In genomic region chr17:66379539-66379938, GRCh38 we compare ENCODE assay signal across 35 cellular contexts.
"Had no signal": no experiment of that assay in that cellular context is flagged by ENCODE, and none has a peak within 500 bp of the region (broad histone marks: within the 10 kb centered on the region; RNA-seq: fewer than 3 reads in every experiment).

No MANE protein-coding gene starts in this region.

- H3K27ac Mint-ChIP-seq: activated CD4-positive, alpha-beta memory T cell treated with anti-CD3 and anti-CD28 coated beads, Interleukin-2, amount 10 ng/mL, durations not matched to agents 7 days and 5 days; activated CD4-positive, alpha-beta T cell treated with anti-CD3 and anti-CD28 coated beads, Interleukin-2, amount 10 ng/mL, durations not matched to agents 7 days and 5 days; activated naive CD8-positive, alpha-beta T cell treated with anti-CD3 and anti-CD28 coated beads for 36 hours; brain; stimulated activated memory B cell treated with anti-CD40 and anti-IgM and Interleukin-4, amounts not matched to agents 10 μg/mL and 1 μg/mL and 100 μg/mL, for 72 hours had no signal

- DNase-seq: activated CD4-positive, alpha-beta memory T cell treated with anti-CD3 and anti-CD28 coated beads, Interleukin-2, amount 10 ng/mL, durations not matched to agents 7 days and 5 days; activated CD4-positive, alpha-beta T cell treated with anti-CD3 and anti-CD28 coated beads, Interleukin-2, amount 10 ng/mL, durations not matched to agents 7 days and 5 days; activated CD8-positive, alpha-beta memory T cell treated with anti-CD3 and anti-CD28 coated beads, Interleukin-2, amount 50 U/mL, for 48 hours; activated naive CD4-positive, alpha-beta T cell treated with Interleukin-2 at 50 U/mL for 16 hours; activated naive CD8-positive, alpha-beta T cell treated with anti-CD3 and anti-CD28 coated beads for 36 hours; activated T-cell treated with anti-CD3 and anti-CD28 coated beads, Interleukin-2, amount 50 U/mL, for 4 hours; adrenal gland; cortex of kidney; glutamatergic neuron; left cardiac atrium; left ventricle myocardium superior; mucosa of descending colon; pancreas; retina; stimulated activated CD4-positive, alpha-beta T cell treated with anti-CD3 and anti-CD28 coated beads, Interleukin-1b, Interleukin-23, amount 100 ng/mL, for 48 hours; stimulated activated CD4-positive, alpha-beta T cell treated with anti-CD3 and anti-CD28 coated beads, Interleukin-4, amount 100 ng/mL, for 4 hours; stimulated activated CD8-positive, alpha-beta memory T cell treated with anti-CD3 and anti-CD28 coated beads, Interleukin-4, amount 100 ng/mL, for 48 hours; SW 1271; T-helper 17 cell; T1000; tibial artery; upper lobe of right lung; WERI-Rb-1 had no signal

- H3K36me3 Mint-ChIP-seq: brain; stimulated activated memory B cell treated with anti-CD40 and anti-IgM and Interleukin-4, amounts not matched to agents 10 μg/mL and 1 μg/mL and 100 μg/mL, for 72 hours had no signal

- H3K9me3 Mint-ChIP-seq: activated CD4-positive, alpha-beta memory T cell treated with anti-CD3 and anti-CD28 coated beads, Interleukin-2, amount 10 ng/mL, durations not matched to agents 7 days and 5 days; activated CD4-positive, alpha-beta T cell treated with anti-CD3 and anti-CD28 coated beads, Interleukin-2, amount 10 ng/mL, durations not matched to agents 7 days and 5 days; activated naive CD8-positive, alpha-beta T cell treated with anti-CD3 and anti-CD28 coated beads for 36 hours; activated T-cell treated with anti-CD3 and anti-CD28 coated beads, Interleukin-2, amount 50 U/mL, for 4 hours; brain; nephron; stimulated activated memory B cell treated with anti-CD40 and anti-IgM and Interleukin-4, amounts not matched to agents 10 μg/mL and 1 μg/mL and 100 μg/mL, for 72 hours had no signal

- H3K4me1 Mint-ChIP-seq: stimulated activated memory B cell treated with anti-CD40 and anti-IgM and Interleukin-4, amounts not matched to agents 10 μg/mL and 1 μg/mL and 100 μg/mL, for 72 hours had no signal

- ATAC-seq: activated CD4-positive, CD25-positive, alpha-beta regulatory T cell treated with anti-CD3 and anti-CD28 coated beads, Interleukin-2, amount 50 U/mL, for 24 hours; activated T-cell treated with anti-CD3 and anti-CD28 coated beads, Interleukin-2, amount 50 U/mL, for 4 hours; left cardiac atrium; left ventricle myocardium superior; mucosa of descending colon; pancreas; sciatic nerve; stimulated activated memory B cell treated with anti-CD40 and anti-IgM and Interleukin-4, amounts not matched to agents 10 μg/mL and 1 μg/mL and 100 μg/mL, for 72 hours; T-helper 17 cell; upper lobe of right lung had no signal

- H3K27me3 Mint-ChIP-seq: activated CD4-positive, alpha-beta memory T cell treated with anti-CD3 and anti-CD28 coated beads, Interleukin-2, amount 10 ng/mL, durations not matched to agents 7 days and 5 days; activated CD4-positive, alpha-beta T cell treated with anti-CD3 and anti-CD28 coated beads, Interleukin-2, amount 10 ng/mL, durations not matched to agents 7 days and 5 days; activated naive CD8-positive, alpha-beta T cell treated with anti-CD3 and anti-CD28 coated beads for 36 hours; brain; T-helper 17 cell had no signal

- H3K4me2 ChIP-seq: hepatocyte, smooth muscle cell had no signal

- H3K4me3 ChIP-seq: adrenal gland, ascending aorta, cardiac muscle cell, hepatocyte, mucosa of descending colon, pancreas, prostate gland, smooth muscle cell, suprapubic skin, tibial artery, upper lobe of right lung had no signal

- H3K4me1 ChIP-seq: ascending aorta, pancreas, prostate gland, suprapubic skin, tibial artery had no signal

- H3K9me3 ChIP-seq: adrenal gland, ascending aorta, mucosa of descending colon, neutrophil, pancreas, prostate gland, suprapubic skin, tibial artery, upper lobe of right lung had no signal

- H3K4me3 Mint-ChIP-seq: activated CD4-positive, alpha-beta memory T cell treated with anti-CD3 and anti-CD28 coated beads, Interleukin-2, amount 10 ng/mL, durations not matched to agents 7 days and 5 days; activated CD4-positive, alpha-beta T cell treated with anti-CD3 and anti-CD28 coated beads, Interleukin-2, amount 10 ng/mL, durations not matched to agents 7 days and 5 days; activated naive CD8-positive, alpha-beta T cell treated with anti-CD3 and anti-CD28 coated beads for 36 hours; activated T-cell treated with anti-CD3 and anti-CD28 coated beads, Interleukin-2, amount 50 U/mL, for 4 hours; brain; nephron; stimulated activated memory B cell treated with anti-CD40 and anti-IgM and Interleukin-4, amounts not matched to agents 10 μg/mL and 1 μg/mL and 100 μg/mL, for 72 hours; T-helper 17 cell had no signal

- H3K36me3 ChIP-seq: adrenal gland, ascending aorta, cardiac muscle cell, neutrophil, pancreas, prostate gland, suprapubic skin, tibial artery, upper lobe of right lung, WERI-Rb-1 had no signal

- H3K27me3 ChIP-seq: adrenal gland, ascending aorta, cardiac muscle cell, hepatocyte, pancreas, suprapubic skin, tibial artery, upper lobe of right lung had no signal
